12 cellular contexts compared by ENCODE assay signal in the genomic region with DNA sequence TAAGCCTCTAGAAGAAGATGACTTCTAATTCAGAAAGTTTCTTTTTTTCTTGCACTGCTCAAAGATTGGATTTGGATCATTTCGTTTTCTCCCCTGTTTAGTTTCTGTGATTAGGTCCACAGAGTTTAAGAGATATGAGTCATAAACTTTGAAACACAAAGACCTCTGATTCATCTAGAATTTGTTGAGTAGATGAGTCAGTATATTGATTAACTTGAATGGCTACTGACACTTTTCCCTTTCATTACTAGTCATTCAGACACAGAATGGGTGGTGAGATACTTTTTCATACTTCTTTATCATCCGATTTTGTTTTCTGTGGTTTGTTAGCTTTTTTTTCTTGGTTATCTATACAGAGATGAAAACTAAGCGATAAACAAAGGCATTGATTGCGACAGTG. TPM values are rescaled to one million over a fixed set of nuclear protein-coding genes. Genes with fewer than 3 reads are reported as not detected.
DNase-seq lines count a peak whose midpoint lies in the region; ATAC-seq lines count a peak whose summit lies in the region.
"Had no signal": no experiment of that assay in that cellular context is flagged by ENCODE, and none has a peak within 500 bp of the region (broad histone marks: within the 10 kb centered on the region; RNA-seq: fewer than 3 reads in every experiment).

No MANE protein-coding gene starts in this region.

- H3K4me1 Mint-ChIP-seq in stimulated activated naive CD8-positive, alpha-beta T cell treated with anti-CD3 and anti-CD28 coated beads, Interleukin-15, amount 100 ng/mL, for 72 hours = no peaks in the 10 kb centered on the region
- H3K4me1 Mint-ChIP-seq: immature natural killer cell, nephron had no signal

- H3K27ac Mint-ChIP-seq in activated naive CD4-positive, alpha-beta T cell treated with anti-CD3 and anti-CD28 coated beads, Interleukin-2, amount 50 U/mL, for 72 hours = no peak overlapping the region
- no peak overlapping the region for H3K27ac Mint-ChIP-seq in stimulated activated naive CD8-positive, alpha-beta T cell treated with anti-CD3 and anti-CD28 coated beads, Interleukin-15, amount 100 ng/mL, for 72 hours
- H3K27ac Mint-ChIP-seq: immature natural killer cell, nephron had no signal

- H3K9me3 Mint-ChIP-seq in activated naive CD4-positive, alpha-beta T cell treated with anti-CD3 and anti-CD28 coated beads, Interleukin-2, amount 50 U/mL, for 72 hours = peaks cover 0 to 6% of the 10 kb centered on the region in 2 donors
- H3K9me3 Mint-ChIP-seq in stimulated activated naive CD8-positive, alpha-beta T cell treated with anti-CD3 and anti-CD28 coated beads, Interleukin-15, amount 100 ng/mL, for 72 hours = peaks cover 0 to 5% of the 10 kb centered on the region in 2 donors
- H3K9me3 Mint-ChIP-seq: immature natural killer cell, nephron had no signal

- DNase-seq in activated naive CD4-positive, alpha-beta T cell treated with anti-CD3 and anti-CD28 coated beads, Interleukin-2, amount 50 U/mL, for 72 hours (ENCODE audit: low spot score in 2 of 2) = no peak
- no peak for DNase-seq in activated naive CD4-positive, alpha-beta T cell treated with Interleukin-2 at 50 U/mL for 16 hours
- DNase-seq in stimulated activated naive CD8-positive, alpha-beta T cell treated with anti-CD3 and anti-CD28 coated beads, Interleukin-15, amount 100 ng/mL, for 72 hours = no peak
- DNase-seq in NCI-H82 treated with DMSO at 0.1 percent for 48 hours (lab: John Stamatoyannopoulos, UW; ENCODE audit: unreplicated experiment) = no peak
- no peak for DNase-seq in NCI-H2196 (lab: John Stamatoyannopoulos, UW; ENCODE audit: unreplicated experiment)
- no peak for DNase-seq in AG08396 (ENCODE audit: low spot score)
- DNase-seq: immature natural killer cell, NCI-H1105, Peyer's patch had no signal

- H3K36me3 Mint-ChIP-seq in activated naive CD4-positive, alpha-beta T cell treated with anti-CD3 and anti-CD28 coated beads, Interleukin-2, amount 50 U/mL, for 72 hours = no peaks in the 10 kb centered on the region
- H3K36me3 Mint-ChIP-seq: immature natural killer cell had no signal

- peak; percentile 88 to 98 for ATAC-seq in activated naive CD4-positive, alpha-beta T cell treated with anti-CD3 and anti-CD28 coated beads, Interleukin-2, amount 50 U/mL, for 72 hours
- peak; percentile 90 for ATAC-seq in HG02678 (IDR thresholded peaks at IDR 0.05; ENCODE audit: unreplicated experiment)
- peak; percentile 78 for ATAC-seq in HG03521 (IDR thresholded peaks at IDR 0.05; ENCODE audit: unreplicated experiment)
- peak; percentile 95 for ATAC-seq in stimulated activated naive CD8-positive, alpha-beta T cell treated with anti-CD3 and anti-CD28 coated beads, Interleukin-15, amount 100 ng/mL, for 72 hours

- no peaks in the 10 kb centered on the region for H3K27me3 Mint-ChIP-seq in stimulated activated naive CD8-positive, alpha-beta T cell treated with anti-CD3 and anti-CD28 coated beads, Interleukin-15, amount 100 ng/mL, for 72 hours

- no peak overlapping the region for H3K4me3 Mint-ChIP-seq in stimulated activated naive CD8-positive, alpha-beta T cell treated with anti-CD3 and anti-CD28 coated beads, Interleukin-15, amount 100 ng/mL, for 72 hours
- H3K4me3 Mint-ChIP-seq: immature natural killer cell, nephron had no signal

RNA-seq across cellular contexts. Expression of a gene that starts 34.1 kb away (rescaled TPM):
- 1 to 10 TPM in 1 of 2 donors, under 1 TPM in 1; 0.77 to 1.0 TPM for total RNA-seq in activated naive CD4-positive, alpha-beta T cell treated with anti-CD3 and anti-CD28 coated beads, Interleukin-2, amount 50 U/mL, for 72 hours
